Comparison of ENCODE assay signal across 8 cellular contexts in the genomic region with DNA sequence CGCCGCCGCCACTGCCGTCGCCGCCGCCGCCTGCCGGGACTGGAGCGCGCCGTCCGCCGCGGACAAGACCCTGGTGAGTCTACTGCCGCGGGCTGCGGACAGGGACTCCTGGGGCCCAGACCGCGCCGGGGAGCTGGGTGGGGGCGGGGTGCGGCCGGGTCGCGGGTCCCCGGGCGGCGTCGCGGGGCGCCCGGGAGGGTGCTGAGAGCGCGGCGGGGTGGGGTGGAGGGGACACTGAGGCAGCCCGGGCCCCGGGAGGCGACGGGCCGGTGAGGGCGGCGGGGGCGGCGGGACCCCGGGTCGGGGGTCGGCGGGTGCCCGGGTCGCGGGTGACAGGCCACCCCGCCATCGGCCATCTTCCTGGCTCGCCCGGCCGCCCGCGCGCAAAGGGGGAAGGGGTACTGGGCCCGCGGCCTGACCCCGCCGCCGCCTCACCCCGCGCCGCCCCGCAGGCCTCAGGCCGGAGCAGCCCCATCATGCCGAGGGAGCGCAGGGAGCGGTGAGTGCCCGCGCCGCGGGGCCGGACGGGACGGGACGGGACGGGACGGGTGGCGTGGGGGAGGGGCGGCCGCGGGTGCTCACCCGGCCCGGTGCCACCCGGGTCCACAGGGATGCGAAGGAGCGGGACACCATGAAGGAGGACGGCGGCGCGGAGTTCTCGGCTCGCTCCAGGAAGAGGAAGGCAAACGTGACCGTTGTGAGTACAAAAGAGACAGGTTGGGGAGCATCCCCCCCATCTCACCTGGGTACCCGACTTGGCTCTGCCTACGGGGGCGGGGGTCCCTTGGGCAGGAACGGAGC. TPM values are rescaled to one million over a fixed set of nuclear protein-coding genes. Genes with fewer than 3 reads are reported as not detected.
DNase-seq lines count a peak whose midpoint lies in the region; ATAC-seq, FAIRE-seq and TF ChIP-seq lines count a peak whose summit lies in the region.

No MANE protein-coding gene starts in this region.

- intact Hi-C loops in left ventricle myocardium inferior (cut with micrococcal nuclease) = no loop called here

- H3K27me3 ChIP-seq in left ventricle myocardium inferior (ENCODE audit: low read depth) (no peaks in the 10 kb centered on the region), small intestine (ENCODE audit: control insufficient read depth in 2 of 2, insufficient read depth in 2 of 2, low read length in 2 of 2) (no peaks in the 10 kb centered on the region)

- peak overlapping the region; percentile 67 for H3K4me3 ChIP-seq in left ventricle myocardium inferior
- H3K4me3 ChIP-seq in small intestine (ENCODE audit: low read depth in 1 of 2, low read length in 2 of 2) = peak overlapping the region; percentile 86 to 89

- FAIRE-seq in small intestine (lab: Jason Lieb, UNC) = no peak

- no peaks in the 10 kb centered on the region for H3K27me3 Mint-ChIP-seq in activated T-cell treated with anti-CD3 and anti-CD28 coated beads, Interleukin-2, amount 50 U/mL, for 24 hours

- H3K9me3 ChIP-seq in left ventricle myocardium inferior (replicated peaks) (no peaks in the 10 kb centered on the region), small intestine (ENCODE audit: control insufficient read depth, low read depth) (no peaks in the 10 kb centered on the region)

- 1 to 3% (median 2%) methylated on average over 24 to 104 of the region's 104 CpGs for WGBS in small intestine, 3 donors

- peak; percentile 18 for ATAC-seq in HG03439 (IDR thresholded peaks at IDR 0.05; ENCODE audit: unreplicated experiment)
- no peak for ATAC-seq in GM21576 (IDR thresholded peaks at IDR 0.05; ENCODE audit: unreplicated experiment)

- H3K36me3 ChIP-seq in left ventricle myocardium inferior = no peaks in the 10 kb centered on the region
- no peaks in the 10 kb centered on the region for H3K36me3 ChIP-seq in small intestine (ENCODE audit: control insufficient read depth in 2 of 2, insufficient read depth in 2 of 2, low read length in 2 of 2)

- peaks cover 36% of the 10 kb centered on the region for H3K36me3 Mint-ChIP-seq in activated T-cell treated with anti-CD3 and anti-CD28 coated beads, Interleukin-2, amount 50 U/mL, for 24 hours (ENCODE audit: low read depth)

- no peak for TF ChIP-seq CTCF in left ventricle myocardium inferior (IDR thresholded peaks at IDR 0.05; ENCODE audit: borderline replicate concordance)

- H3K27ac Mint-ChIP-seq in activated T-cell treated with anti-CD3 and anti-CD28 coated beads, Interleukin-2, amount 50 U/mL, for 24 hours = peak overlapping the region; percentile 85

- peak; percentile 30 to 33 for DNase-seq in stimulated activated CD4-positive, alpha-beta T cell treated with anti-CD3 and anti-CD28 coated beads, Interleukin-2, amount 100 ng/mL, for 24 hours
- no peak for DNase-seq in stimulated activated CD4-positive, alpha-beta T cell treated with anti-CD3 and anti-CD28 coated beads, Interleukin-12 subunit alpha, Interleukin-12 subunit beta, amount 100 ng/mL, for 4 hours
- peak; percentile 52 for DNase-seq in activated T-cell treated with anti-CD3 and anti-CD28 coated beads, Interleukin-2, amount 50 U/mL, for 24 hours
- peak; percentile 20 for DNase-seq in left ventricle myocardium inferior
- no peak for DNase-seq in small intestine
- no peak for DNase-seq in medulla oblongata (ENCODE audit: extremely low spot score)

- H3K4me1 ChIP-seq in left ventricle myocardium inferior = peaks cover 14% of the 10 kb centered on the region
- H3K4me1 ChIP-seq in small intestine (ENCODE audit: control insufficient read depth in 2 of 2, insufficient read depth in 1 of 2, low read depth in 1 of 2, low read length in 1 of 2) = peaks cover 0 to 2% of the 10 kb centered on the region in 2 donors

- H3K4me1 Mint-ChIP-seq in activated T-cell treated with anti-CD3 and anti-CD28 coated beads, Interleukin-2, amount 50 U/mL, for 24 hours (ENCODE audit: low read depth) = peaks cover 21% of the 10 kb centered on the region

- H3K27ac ChIP-seq in left ventricle myocardium inferior (replicated peaks) = no peak overlapping the region
- H3K27ac ChIP-seq in small intestine (ENCODE audit: low read depth in 1 of 2, low read length in 1 of 2) = no peak overlapping the region

- no peaks in the 10 kb centered on the region for H3K9me3 Mint-ChIP-seq in activated T-cell treated with anti-CD3 and anti-CD28 coated beads, Interleukin-2, amount 50 U/mL, for 24 hours

- peak overlapping the region; percentile 88 for H3K4me3 Mint-ChIP-seq in activated T-cell treated with anti-CD3 and anti-CD28 coated beads, Interleukin-2, amount 50 U/mL, for 24 hours

RNA-seq across cellular contexts. Expression of gene CCNE1, which starts 0.5 kb away (rescaled TPM):
- total RNA-seq in left ventricle myocardium inferior = 3.1 TPM
- polyA plus RNA-seq in small intestine = 1 to 10 TPM; 2.5 to 5.7 (median 3.5) TPM

Comparison
In these comparisons a context has a peak if more than half of its experiments do, and no peak if none do; other contexts are left out.
1. DNase-seq: peak in stimulated activated CD4-positive, alpha-beta T cell treated with anti-CD3 and anti-CD28 coated beads, Interleukin-2, amount 100 ng/mL, for 24 hours (2 of 2), activated T-cell treated with anti-CD3 and anti-CD28 coated beads, Interleukin-2, amount 50 U/mL, for 24 hours (single experiment) and left ventricle myocardium inferior (single experiment); none in stimulated activated CD4-positive, alpha-beta T cell treated with anti-CD3 and anti-CD28 coated beads, Interleukin-12 subunit alpha, Interleukin-12 subunit beta, amount 100 ng/mL, for 4 hours (single experiment), small intestine (single experiment) and medulla oblongata (single experiment).